Comparison of ENCODE assay signal across 11 cellular contexts in the genomic region with DNA sequence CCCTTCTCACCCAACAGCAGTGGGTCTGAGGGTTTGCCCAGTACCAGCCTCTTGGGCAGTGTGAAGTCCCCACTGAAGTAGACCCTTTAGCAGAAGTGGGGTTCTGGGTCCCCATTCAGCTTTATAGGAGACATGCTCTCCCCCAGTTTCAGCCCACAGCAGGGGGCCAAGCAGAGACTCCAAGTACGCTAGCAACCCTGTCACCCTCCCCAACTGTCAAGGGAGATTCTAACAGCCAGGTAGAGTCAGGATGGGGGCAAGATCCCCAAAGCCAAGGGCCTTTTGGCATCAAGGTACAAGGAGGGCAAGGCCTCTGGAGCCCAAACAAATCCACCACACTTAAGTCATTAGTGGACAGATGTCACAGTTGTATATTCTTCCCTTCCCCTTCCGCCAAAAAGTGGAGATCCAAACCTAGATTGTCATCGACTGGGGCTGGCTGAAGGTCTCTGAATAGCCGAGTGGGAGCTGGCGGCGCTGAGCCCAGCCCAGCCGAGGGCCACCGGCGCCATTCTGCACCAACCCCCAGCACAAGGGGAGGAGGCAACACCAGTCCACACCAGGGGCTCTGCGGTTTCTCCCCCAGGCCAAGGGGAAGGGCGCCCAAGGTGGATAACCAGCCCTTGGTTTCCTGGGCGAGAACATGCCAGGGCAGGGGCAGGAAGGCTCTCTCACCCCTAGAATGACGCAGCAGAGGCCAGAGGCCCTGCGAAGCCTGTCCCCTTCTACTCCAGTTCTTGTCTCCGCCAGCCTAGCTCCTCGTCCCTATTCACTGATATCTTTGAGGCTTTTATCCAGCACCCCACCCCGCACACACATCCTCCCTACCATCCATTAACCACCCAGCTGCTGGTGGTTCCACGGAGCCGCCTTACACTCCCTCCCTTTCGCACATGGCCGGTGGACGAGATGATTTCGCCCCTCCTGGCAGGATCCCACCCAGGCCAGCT. TPM values are rescaled to one million over a fixed set of nuclear protein-coding genes. Genes with fewer than 3 reads are reported as not detected.
A peak's percentile ranks its signal among the peaks of the same experiment; 100 is the strongest.
DNase-seq lines count a peak whose midpoint lies in the region; ATAC-seq and TF ChIP-seq lines count a peak whose summit lies in the region.
"Had no signal": no experiment of that assay in that cellular context is flagged by ENCODE, and none has a peak within 500 bp of the region (broad histone marks: within the 10 kb centered on the region; RNA-seq: fewer than 3 reads in every experiment).

No MANE protein-coding gene starts in this region.

- 15 to 18% methylated on average over 23 of the region's 23 CpGs for whole genome bisulfite sequencing in ectodermal cell, 2 experiments
- WGBS in mesodermal cell (ENCODE audit: insufficient coverage in 2 of 2), 2 experiments = 12 to 13% methylated on average over 19 to 22 of the region's 23 CpGs

- H3K27ac ChIP-seq in ectodermal cell (ENCODE audit: insufficient read depth, low read depth, low read length, poor library complexity, severe bottlenecking) = no peak overlapping the region
- H3K27ac ChIP-seq in mesodermal cell (ENCODE audit: low read depth, low read length, severe bottlenecking) = peak overlapping the region; percentile 80
- H3K27ac ChIP-seq in caudate nucleus (ENCODE audit: low read depth, low read length) = no peak overlapping the region

- no peak for TF ChIP-seq CTCF in type B pancreatic cell (conservative IDR thresholded peaks at IDR 0.05)

- no peaks in the 10 kb centered on the region for H3K9me3 Mint-ChIP-seq in activated T-cell treated with anti-CD3 and anti-CD28 coated beads, Interleukin-2, amount 50 U/mL, for 4 hours
- H3K9me3 Mint-ChIP-seq in type B pancreatic cell = no peaks in the 10 kb centered on the region

- H3K4me3 ChIP-seq in ectodermal cell (ENCODE audit: insufficient read depth, low read depth, low read length) (peak overlapping the region; percentile 63), mesodermal cell (ENCODE audit: extremely low read depth, insufficient read depth, low read length, poor library complexity, severe bottlenecking) (peak overlapping the region; percentile 58)

- no peak for DNase-seq in activated T-cell treated with anti-CD3 and anti-CD28 coated beads, Interleukin-2, amount 50 U/mL, for 4 hours
- no peak for DNase-seq in activated T-cell treated with anti-CD3 and anti-CD28 coated beads, Interleukin-2, amount 50 U/mL, for 1 hour
- DNase-seq in type B pancreatic cell (ENCODE audit: extremely low spot score, unreplicated experiment) (no peak), superior temporal gyrus (ENCODE audit: extremely low spot score) (no peak), caudate nucleus (lab: John Stamatoyannopoulos, UW) (no peak)
- DNase-seq: ACHN, SHP77 had no signal

- H3K27ac Mint-ChIP-seq in type B pancreatic cell = peak overlapping the region; percentile 67

- H3K4me1 Mint-ChIP-seq in activated T-cell treated with anti-CD3 and anti-CD28 coated beads, Interleukin-2, amount 50 U/mL, for 4 hours (ENCODE audit: low read depth) = no peaks in the 10 kb centered on the region
- peaks cover 22% of the 10 kb centered on the region for H3K4me1 Mint-ChIP-seq in type B pancreatic cell (ENCODE audit: unreplicated experiment)

- H3K27me3 ChIP-seq in ectodermal cell (ENCODE audit: control insufficient read depth, insufficient read depth, low read length, poor library complexity, severe bottlenecking) = peaks cover 40% of the 10 kb centered on the region
- H3K27me3 ChIP-seq: adrenal gland had no signal

- peak overlapping the region; percentile 67 for H3K4me3 Mint-ChIP-seq in activated T-cell treated with anti-CD3 and anti-CD28 coated beads, Interleukin-2, amount 50 U/mL, for 4 hours
- H3K4me3 Mint-ChIP-seq in type B pancreatic cell = peak overlapping the region; percentile 90

- H3K27me3 Mint-ChIP-seq in activated T-cell treated with anti-CD3 and anti-CD28 coated beads, Interleukin-2, amount 50 U/mL, for 4 hours (ENCODE audit: low read depth) = peaks cover 45% of the 10 kb centered on the region
- H3K27me3 Mint-ChIP-seq in type B pancreatic cell = peaks cover 17% of the 10 kb centered on the region

- H3K4me1 ChIP-seq in ectodermal cell (ENCODE audit: control insufficient read depth, insufficient read depth, low read length) = peaks cover 10% of the 10 kb centered on the region
- peaks cover 11% of the 10 kb centered on the region for H3K4me1 ChIP-seq in mesodermal cell (ENCODE audit: control insufficient read depth, insufficient read depth, low read length, poor library complexity, severe bottlenecking)
- H3K4me1 ChIP-seq: adrenal gland had no signal

- no peaks in the 10 kb centered on the region for H3K36me3 Mint-ChIP-seq in activated T-cell treated with anti-CD3 and anti-CD28 coated beads, Interleukin-2, amount 50 U/mL, for 4 hours (ENCODE audit: insufficient read depth)
- no peaks in the 10 kb centered on the region for H3K36me3 Mint-ChIP-seq in type B pancreatic cell

- H3K36me3 ChIP-seq in ectodermal cell (ENCODE audit: control insufficient read depth, insufficient read depth, low read length) = no peaks in the 10 kb centered on the region
- peaks cover 7% of the 10 kb centered on the region for H3K36me3 ChIP-seq in mesodermal cell (ENCODE audit: control insufficient read depth, insufficient read depth, low read length)
- H3K36me3 ChIP-seq: adrenal gland had no signal

- H3K9me3 ChIP-seq in ectodermal cell (ENCODE audit: control insufficient read depth, low read length) (no peaks in the 10 kb centered on the region), mesodermal cell (ENCODE audit: control insufficient read depth, low read length) (no peaks in the 10 kb centered on the region)
- H3K9me3 ChIP-seq: adrenal gland had no signal

- ATAC-seq in activated T-cell treated with anti-CD3 and anti-CD28 coated beads, Interleukin-2, amount 50 U/mL, for 4 hours = no peak
- no peak for ATAC-seq in HG03432 (IDR thresholded peaks at IDR 0.05; ENCODE audit: unreplicated experiment)

RNA-seq across cellular contexts. Expression of a gene that starts 1.5 kb away (rescaled TPM):
- under 1 TPM in 2 of 3 donors, not detected in 1; 0.10 to 0.22 TPM for total RNA-seq in activated T-cell treated with anti-CD3 and anti-CD28 coated beads, Interleukin-2, amount 50 U/mL, for 4 hours
- polyA plus RNA-seq in ectodermal cell (2013, experiment 1 of 4) = 26.0 TPM
- 25.0 TPM for polyA plus RNA-seq in ectodermal cell (2013, experiment 2 of 4)
- 21.1 TPM for polyA plus RNA-seq in ectodermal cell (2013, experiment 3 of 4)
- 25.7 TPM for polyA plus RNA-seq in ectodermal cell (2013, experiment 4 of 4)
- 53.5 TPM for polyA plus RNA-seq in mesodermal cell (2013, experiment 1 of 2)
- 50.4 TPM for polyA plus RNA-seq in mesodermal cell (2013, experiment 2 of 2)
- total RNA-seq in type B pancreatic cell (ENCODE audit: low replicate concordance) = 6.4 and 19.7 TPM in 2 replicates

RNA-seq across cellular contexts. Expression of a gene that starts 51.6 kb away (rescaled TPM):
- total RNA-seq in activated T-cell treated with anti-CD3 and anti-CD28 coated beads, Interleukin-2, amount 50 U/mL, for 4 hours = 1 to 10 TPM; 1.5 to 2.2 (median 1.6) TPM
- 43.3 TPM for polyA plus RNA-seq in ectodermal cell (2013, experiment 1 of 4)
- 27.5 TPM for polyA plus RNA-seq in ectodermal cell (2013, experiment 2 of 4)
- 34.1 TPM for polyA plus RNA-seq in ectodermal cell (2013, experiment 3 of 4)
- polyA plus RNA-seq in ectodermal cell (2013, experiment 4 of 4) = 31.5 TPM
- 16.5 TPM for polyA plus RNA-seq in mesodermal cell (2013, experiment 1 of 2)
- 17.4 TPM for polyA plus RNA-seq in mesodermal cell (2013, experiment 2 of 2)
- 8.0 and 30.5 TPM in 2 replicates for total RNA-seq in type B pancreatic cell (ENCODE audit: low replicate concordance)
